Comparison of ENCODE assay signal across 35 cellular contexts in genomic region chr14:97361181-97361580, GRCh38.
"Had no signal": no experiment of that assay in that cellular context is flagged by ENCODE, and none has a peak within 500 bp of the region (broad histone marks: within the 10 kb centered on the region; RNA-seq: fewer than 3 reads in every experiment).

No MANE protein-coding gene starts in this region.

- H3K27me3 ChIP-seq: body of pancreas, brain microvascular endothelial cell had no signal

- H3K36me3 ChIP-seq: adrenal gland, brain microvascular endothelial cell, breast epithelium had no signal

- H3K9me3 ChIP-seq: adrenal gland, body of pancreas, breast epithelium had no signal

- H3K9me3 Mint-ChIP-seq: activated B cell treated with CpG ODN at 0.5 μM for 24 hours; activated CD4-positive, alpha-beta memory T cell treated with anti-CD3 and anti-CD28 coated beads for 36 hours; activated CD8-positive, alpha-beta T cell treated with anti-CD3 and anti-CD28 coated beads for 36 hours; activated naive CD4-positive, alpha-beta T cell treated with anti-CD3 and anti-CD28 coated beads for 36 hours; activated naive CD8-positive, alpha-beta T cell treated with anti-CD3 and anti-CD28 coated beads for 36 hours; activated T-cell treated with anti-CD3 and anti-CD28 coated beads, Interleukin-2, amount 50 U/mL, for 4 hours; activated T-helper 1 cell treated with anti-CD3 and anti-CD28 coated beads, Interleukin-12 subunit alpha, Interleukin-12 subunit beta, Interleukin-2, Interleukin-4 antibody, amounts not matched to agents 30 ng/mL and 10 ng/mL and 1 ng/mL, durations not matched to agents 14 hours and 24 hours and 36 hours; activated T-helper 17 cell treated with anti-CD3 and anti-CD28 coated beads, Interleukin-2, amount 50 U/mL, for 72 hours; T-helper 1 cell treated with Interleukin-12 subunit alpha and Interleukin-12 subunit beta and Interleukin-4 antibody, amounts not matched to agents 30 μg/mL and 1 μg/mL, for 36 hours; T-helper 2 cell treated with Interferon-gamma antibody and Interleukin-4, amounts not matched to agents 5 μg/mL and 100 μg/mL, for 36 hours had no signal

- H3K27ac Mint-ChIP-seq: activated B cell treated with CpG ODN at 0.5 μM for 24 hours; activated CD4-positive, alpha-beta memory T cell treated with anti-CD3 and anti-CD28 coated beads for 36 hours; activated CD8-positive, alpha-beta T cell treated with anti-CD3 and anti-CD28 coated beads for 36 hours; activated naive CD4-positive, alpha-beta T cell treated with anti-CD3 and anti-CD28 coated beads for 36 hours; activated naive CD4-positive, alpha-beta T cell treated with anti-CD3 and anti-CD28 coated beads, Interleukin-2, amount 50 U/mL, for 72 hours; activated naive CD8-positive, alpha-beta T cell treated with anti-CD3 and anti-CD28 coated beads for 36 hours; activated T-cell treated with anti-CD3 and anti-CD28 coated beads, Interleukin-2, amount 50 U/mL, for 72 hours; activated T-helper 1 cell treated with anti-CD3 and anti-CD28 coated beads, Interleukin-12 subunit alpha, Interleukin-12 subunit beta, Interleukin-2, Interleukin-4 antibody, amounts not matched to agents 30 ng/mL and 10 ng/mL and 1 ng/mL, durations not matched to agents 14 hours and 24 hours and 36 hours; activated T-helper 17 cell treated with anti-CD3 and anti-CD28 coated beads, Interleukin-2, amount 50 U/mL, for 72 hours; T-helper 1 cell treated with Interleukin-12 subunit alpha and Interleukin-12 subunit beta and Interleukin-4 antibody, amounts not matched to agents 30 μg/mL and 1 μg/mL, for 36 hours; T-helper 2 cell treated with Interferon-gamma antibody and Interleukin-4, amounts not matched to agents 5 μg/mL and 100 μg/mL, for 36 hours had no signal

- H3K27ac ChIP-seq: adrenal gland, body of pancreas, brain microvascular endothelial cell, breast epithelium, VCaP had no signal

- DNase-seq: activated B cell treated with CpG ODN at 0.5 μM for 24 hours; activated CD4-positive, alpha-beta memory T cell treated with anti-CD3 and anti-CD28 coated beads for 36 hours; activated CD4-positive, alpha-beta T cell treated with anti-CD3 and anti-CD28 coated beads for 48 hours; activated CD4-positive, alpha-beta T cell treated with anti-CD3 and anti-CD28 coated beads, Interleukin-2, amount 50 U/mL, for 1 hour; activated CD4-positive, alpha-beta T cell treated with anti-CD3 and anti-CD28 coated beads, Interleukin-2, amount 50 U/mL, for 4 hours; activated CD4-positive, CD25-positive, alpha-beta regulatory T cell treated with anti-CD3 and anti-CD28 coated beads, Interleukin-2, amount 50 U/mL, for 72 hours; activated CD8-positive, alpha-beta memory T cell treated with anti-CD3 and anti-CD28 coated beads, Interleukin-2, amount 50 U/mL, for 4 hours; activated CD8-positive, alpha-beta T cell treated with anti-CD3 and anti-CD28 coated beads for 36 hours; activated effector memory CD4-positive, alpha-beta T cell treated with anti-CD3 and anti-CD28 coated beads, Interleukin-2, amount 50 U/mL, for 16 hours; activated gamma-delta T cell treated with Interleukin-2 at 50 U/mL for 16 hours; activated naive CD4-positive, alpha-beta T cell; activated naive CD4-positive, alpha-beta T cell treated with anti-CD3 and anti-CD28 coated beads for 36 hours; activated naive CD4-positive, alpha-beta T cell treated with anti-CD3 and anti-CD28 coated beads, Interleukin-2, amount 50 U/mL, for 16 hours; activated naive CD8-positive, alpha-beta T cell treated with anti-CD3 and anti-CD28 coated beads for 36 hours; activated T-cell treated with anti-CD3 and anti-CD28 coated beads for 4 hours; activated T-cell treated with anti-CD3 and anti-CD28 coated beads, Interleukin-2, amount 50 U/mL, for 1 hour; activated T-cell treated with anti-CD3 and anti-CD28 coated beads, Interleukin-2, amount 50 U/mL, for 4 hours; activated T-cell treated with anti-CD3 and anti-CD28 coated beads, Interleukin-2, amount 50 U/mL, for 72 hours; adrenal gland; amniotic stem cell; aorta; body of pancreas; brain microvascular endothelial cell; central memory CD4-positive, alpha-beta T cell; SW 1271; T-helper 1 cell; T-helper 2 cell; T-helper 9 cell had no signal

- H3K36me3 Mint-ChIP-seq: activated CD4-positive, alpha-beta memory T cell treated with anti-CD3 and anti-CD28 coated beads for 36 hours; activated naive CD4-positive, alpha-beta T cell treated with anti-CD3 and anti-CD28 coated beads, Interleukin-2, amount 50 U/mL, for 72 hours; activated naive CD8-positive, alpha-beta T cell treated with anti-CD3 and anti-CD28 coated beads for 36 hours had no signal

- H3K4me3 ChIP-seq: adrenal gland, body of pancreas, breast epithelium had no signal

- H3K4me3 Mint-ChIP-seq: activated B cell treated with CpG ODN at 0.5 μM for 24 hours; activated CD4-positive, alpha-beta memory T cell treated with anti-CD3 and anti-CD28 coated beads for 36 hours; activated CD8-positive, alpha-beta T cell treated with anti-CD3 and anti-CD28 coated beads for 36 hours; activated naive CD4-positive, alpha-beta T cell treated with anti-CD3 and anti-CD28 coated beads for 36 hours; activated naive CD8-positive, alpha-beta T cell treated with anti-CD3 and anti-CD28 coated beads for 36 hours; activated T-cell treated with anti-CD3 and anti-CD28 coated beads, Interleukin-2, amount 50 U/mL, for 4 hours; activated T-cell treated with anti-CD3 and anti-CD28 coated beads, Interleukin-2, amount 50 U/mL, for 72 hours; activated T-helper 1 cell treated with anti-CD3 and anti-CD28 coated beads, Interleukin-12 subunit alpha, Interleukin-12 subunit beta, Interleukin-2, Interleukin-4 antibody, amounts not matched to agents 30 ng/mL and 10 ng/mL and 1 ng/mL, durations not matched to agents 14 hours and 24 hours and 36 hours; activated T-helper 17 cell treated with anti-CD3 and anti-CD28 coated beads, Interleukin-2, amount 50 U/mL, for 72 hours; T-helper 1 cell treated with Interleukin-12 subunit alpha and Interleukin-12 subunit beta and Interleukin-4 antibody, amounts not matched to agents 30 μg/mL and 1 μg/mL, for 36 hours; T-helper 2 cell treated with Interferon-gamma antibody and Interleukin-4, amounts not matched to agents 5 μg/mL and 100 μg/mL, for 36 hours had no signal

- H3K4me1 Mint-ChIP-seq: activated B cell treated with CpG ODN at 0.5 μM for 24 hours; activated naive CD8-positive, alpha-beta T cell treated with anti-CD3 and anti-CD28 coated beads for 36 hours; activated T-helper 17 cell treated with anti-CD3 and anti-CD28 coated beads, Interleukin-2, amount 50 U/mL, for 72 hours had no signal

- H3K27me3 Mint-ChIP-seq: activated B cell treated with CpG ODN at 0.5 μM for 24 hours; activated CD4-positive, alpha-beta memory T cell treated with anti-CD3 and anti-CD28 coated beads for 36 hours; activated CD8-positive, alpha-beta T cell treated with anti-CD3 and anti-CD28 coated beads for 36 hours; activated naive CD8-positive, alpha-beta T cell treated with anti-CD3 and anti-CD28 coated beads for 36 hours; activated T-helper 17 cell treated with anti-CD3 and anti-CD28 coated beads, Interleukin-2, amount 50 U/mL, for 72 hours had no signal
